In genomic region chr12:130990034-130990433, GRCh38 we compare ENCODE assay signal across 1 cellular context.
TF ChIP-seq lines count a peak whose summit lies in the region.

No MANE protein-coding gene starts in this region.

TF ChIP-seq in SK-N-SH, 30 proteins besides CTCF, POLR2A, EP300 and RAD21:
- TF ChIP-seq TAF1 (IDR thresholded peaks at IDR 0.05; ENCODE audit: borderline replicate concordance, low read depth, low read length) (no peak), RFX5 (IDR thresholded peaks at IDR 0.05; ENCODE audit: low read length) (no peak), YY1 (IDR thresholded peaks at IDR 0.05; ENCODE audit: low read depth) (no peak), USF2 (IDR thresholded peaks at IDR 0.05; ENCODE audit: borderline replicate concordance, low read depth, low read length) (no peak), SMC3 (IDR thresholded peaks at IDR 0.05; ENCODE audit: low read depth, low read length) (no peak), MEF2A (IDR thresholded peaks at IDR 0.05; ENCODE audit: borderline replicate concordance, low read depth) (no peak), RXRA (IDR thresholded peaks at IDR 0.05; ENCODE audit: borderline replicate concordance, low read depth) (no peak), JUND (IDR thresholded peaks at IDR 0.05) (no peak), NRF1 (IDR thresholded peaks at IDR 0.05; ENCODE audit: low read depth, low read length) (no peak), TEAD4 (IDR thresholded peaks at IDR 0.05; ENCODE audit: borderline replicate concordance, insufficient read depth) (no peak), POLR2AphosphoS5 (IDR thresholded peaks at IDR 0.05; ENCODE audit: low read depth, low read length) (no peak), FOXJ3 (CRISPR knock-in tag; IDR thresholded peaks at IDR 0.05) (no peak), EZH2phosphoT487 (IDR thresholded peaks at IDR 0.05; ENCODE audit: borderline replicate concordance, low read depth) (no peak), MXI1 (IDR thresholded peaks at IDR 0.05; ENCODE audit: low read depth, low read length) (no peak)
- TF ChIP-seq, protein P1, sequence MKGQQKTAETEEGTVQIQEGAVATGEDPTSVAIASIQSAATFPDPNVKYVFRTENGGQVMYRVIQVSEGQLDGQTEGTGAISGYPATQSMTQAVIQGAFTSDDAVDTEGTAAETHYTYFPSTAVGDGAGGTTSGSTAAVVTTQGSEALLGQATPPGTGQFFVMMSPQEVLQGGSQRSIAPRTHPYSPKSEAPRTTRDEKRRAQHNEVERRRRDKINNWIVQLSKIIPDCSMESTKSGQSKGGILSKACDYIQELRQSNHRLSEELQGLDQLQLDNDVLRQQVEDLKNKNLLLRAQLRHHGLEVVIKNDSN (IDR thresholded peaks at IDR 0.05; ENCODE audit: borderline replicate concordance, low read depth), result no peak
- TF ChIP-seq, protein P2, sequence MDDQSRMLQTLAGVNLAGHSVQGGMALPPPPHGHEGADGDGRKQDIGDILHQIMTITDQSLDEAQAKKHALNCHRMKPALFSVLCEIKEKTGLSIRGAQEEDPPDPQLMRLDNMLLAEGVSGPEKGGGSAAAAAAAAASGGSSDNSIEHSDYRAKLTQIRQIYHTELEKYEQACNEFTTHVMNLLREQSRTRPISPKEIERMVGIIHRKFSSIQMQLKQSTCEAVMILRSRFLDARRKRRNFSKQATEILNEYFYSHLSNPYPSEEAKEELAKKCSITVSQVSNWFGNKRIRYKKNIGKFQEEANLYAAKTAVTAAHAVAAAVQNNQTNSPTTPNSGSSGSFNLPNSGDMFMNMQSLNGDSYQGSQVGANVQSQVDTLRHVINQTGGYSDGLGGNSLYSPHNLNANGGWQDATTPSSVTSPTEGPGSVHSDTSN (IDR thresholded peaks at IDR 0.05), result no peak
